Comparison of ENCODE assay signal across 32 cellular contexts in genomic region chr13:34747507-34747906, GRCh38.
DNase-seq lines count a peak whose midpoint lies in the region; ATAC-seq, FAIRE-seq and TF ChIP-seq lines count a peak whose summit lies in the region.
"Had no signal": no experiment of that assay in that cellular context is flagged by ENCODE, and none has a peak within 500 bp of the region (broad histone marks: within the 10 kb centered on the region; RNA-seq: fewer than 3 reads in every experiment).

No MANE protein-coding gene starts in this region.

- DNase-seq in Calu3 (no peak), coronary artery (ENCODE audit: low spot score) (no peak), kidney tubule cell (ENCODE audit: low spot score) (peak; percentile 1), pancreas (no peak), superior temporal gyrus (ENCODE audit: extremely low spot score) (no peak), sigmoid colon (no peak)
- DNase-seq in activated CD8-positive, alpha-beta T cell treated with anti-CD3 and anti-CD28 coated beads, Interleukin-2, amount 10 ng/mL, durations not matched to agents 7 days and 5 days, result no peak
- DNase-seq: ACHN; activated CD4-positive, alpha-beta T cell treated with anti-CD3 and anti-CD28 coated beads for 48 hours; activated CD8-positive, alpha-beta memory T cell treated with anti-CD3 and anti-CD28 coated beads for 24 hours; activated naive CD4-positive, alpha-beta T cell treated with anti-CD3 and anti-CD28 coated beads, Interleukin-2, amount 50 U/mL, for 16 hours; activated T-cell treated with anti-CD3 and anti-CD28 coated beads for 4 hours; amniotic stem cell; effector memory CD4-positive, alpha-beta T cell; erythroblast; glutamatergic neuron; islet precursor cell; Kasumi-1; MV-4-11; natural killer cell; NCI-H226; NCI-H69; stimulated activated naive CD4-positive, alpha-beta T cell; SW 1271 had no signal

- H3K9me3 ChIP-seq in pancreas (no peaks in the 10 kb centered on the region), sigmoid colon (no peaks in the 10 kb centered on the region)
- H3K9me3 ChIP-seq: HAP-1, mucosa of descending colon had no signal

- WGBS in pancreas, 2 donors, result 89 to 94% methylated on average over 4 of the region's 4 CpGs
- WGBS in sigmoid colon, 2 donors, result 94% methylated on average over 4 of the region's 4 CpGs

- intact Hi-C loops in Calu3 (cut with micrococcal nuclease; ENCODE audit: unreplicated experiment) (loop anchor here (5.0 to 10.0 kb wide), 2 partner anchors 195 to 407 kb away; partner anchors contain the start of gene NBEA), pancreas (cut with DNase I) (no loop called here), sigmoid colon (cut with DNase I) (no loop called here)

- peaks cover 12% of the 10 kb centered on the region for H3K36me3 Mint-ChIP-seq in Calu3 (ENCODE audit: insufficient read depth, unreplicated experiment)
- H3K36me3 Mint-ChIP-seq in activated CD8-positive, alpha-beta T cell treated with anti-CD3 and anti-CD28 coated beads, Interleukin-2, amount 10 ng/mL, durations not matched to agents 7 days and 5 days (ENCODE audit: low read depth), result no peaks in the 10 kb centered on the region
- H3K36me3 Mint-ChIP-seq: natural killer cell had no signal

- TF ChIP-seq EP300 in sigmoid colon (IDR thresholded peaks at IDR 0.05), result no peak

- ATAC-seq in pancreas (peak in 1 of 4 donors; percentile 5), HG03025 (IDR thresholded peaks at IDR 0.05; ENCODE audit: low FRiP score, unreplicated experiment) (no peak)
- no peak for ATAC-seq in activated CD8-positive, alpha-beta T cell treated with anti-CD3 and anti-CD28 coated beads, Interleukin-2, amount 10 ng/mL, durations not matched to agents 7 days and 5 days
- ATAC-seq: natural killer cell had no signal

- POLR2A ChIA-PET in activated CD8-positive, alpha-beta T cell treated with anti-CD3 and anti-CD28 coated beads, Interleukin-2, amount 10 ng/mL, durations not matched to agents 7 days and 5 days (lab: Charles Lee), result no interaction called here

- no TSS peak for BruUV-seq in Calu3 (replicated peaks; lab: Mats Ljungman, UMichigan)

- TF ChIP-seq CTCF in Calu3 (IDR thresholded peaks at IDR 0.05; ENCODE audit: unreplicated experiment), result no peak
- no peak for TF ChIP-seq CTCF in coronary artery (IDR thresholded peaks at IDR 0.05)
- TF ChIP-seq CTCF in pancreas (IDR thresholded peaks at IDR 0.05), result no peak
- TF ChIP-seq CTCF in sigmoid colon (IDR thresholded peaks at IDR 0.05), result no peak

- H3K27ac ChIP-seq in coronary artery (peak overlapping the region; percentile 39 to 57), pancreas (peak overlapping the region in 3 of 4 donors; percentile 31 to 72 (median 69)), sigmoid colon (no peak overlapping the region)

- peak overlapping the region; percentile 94 for H3K27ac Mint-ChIP-seq in Calu3 (ENCODE audit: unreplicated experiment)
- no peak overlapping the region for H3K27ac Mint-ChIP-seq in activated CD8-positive, alpha-beta T cell treated with anti-CD3 and anti-CD28 coated beads, Interleukin-2, amount 10 ng/mL, durations not matched to agents 7 days and 5 days
- H3K27ac Mint-ChIP-seq: activated T-helper 2 cell treated with anti-CD3 and anti-CD28 coated beads, Interferon-gamma antibody, Interleukin-2, Interleukin-4, amounts not matched to agents 10 μg/mL and 5 μg/mL and 100 μg/mL, durations not matched to agents 14 hours and 24 hours and 36 hours; B cell; natural killer cell had no signal

- no peaks in the 10 kb centered on the region for H3K4me1 Mint-ChIP-seq in Calu3 (ENCODE audit: low read depth, unreplicated experiment)
- no peaks in the 10 kb centered on the region for H3K4me1 Mint-ChIP-seq in activated CD8-positive, alpha-beta T cell treated with anti-CD3 and anti-CD28 coated beads, Interleukin-2, amount 10 ng/mL, durations not matched to agents 7 days and 5 days (ENCODE audit: low read depth)
- H3K4me1 Mint-ChIP-seq: B cell, natural killer cell had no signal

- H3K27me3 Mint-ChIP-seq in Calu3 (ENCODE audit: unreplicated experiment), result no peaks in the 10 kb centered on the region
- peaks cover 2% of the 10 kb centered on the region for H3K27me3 Mint-ChIP-seq in activated CD8-positive, alpha-beta T cell treated with anti-CD3 and anti-CD28 coated beads, Interleukin-2, amount 10 ng/mL, durations not matched to agents 7 days and 5 days (ENCODE audit: low read depth)

- CTCF ChIA-PET in Calu3 (lab: Charles Lee), result interaction anchor here (1.6 to 1.9 kb wide), 2 partner anchors 120 to 400 kb away, joined by 4 to 5 read pairs; no protein-coding TSS in a partner anchor
- CTCF ChIA-PET in activated CD8-positive, alpha-beta T cell treated with anti-CD3 and anti-CD28 coated beads, Interleukin-2, amount 10 ng/mL, durations not matched to agents 7 days and 5 days (lab: Charles Lee), result no interaction called here

- H3K4me3 Mint-ChIP-seq in Calu3 (ENCODE audit: low read depth, unreplicated experiment), result no peak overlapping the region
- H3K4me3 Mint-ChIP-seq in activated CD8-positive, alpha-beta T cell treated with anti-CD3 and anti-CD28 coated beads, Interleukin-2, amount 10 ng/mL, durations not matched to agents 7 days and 5 days, result no peak overlapping the region
- H3K4me3 Mint-ChIP-seq: B cell, natural killer cell had no signal

- H3K27me3 ChIP-seq in pancreas (no peaks in the 10 kb centered on the region), sigmoid colon (no peaks in the 10 kb centered on the region)

- H3K4me3 ChIP-seq in coronary artery (no peak overlapping the region), pancreas (no peak overlapping the region), sigmoid colon (no peak overlapping the region)
- H3K4me3 ChIP-seq: HAP-1, mucosa of descending colon, skin epidermis had no signal

- FAIRE-seq in pancreas (lab: Jason Lieb, UNC), result no peak
- FAIRE-seq: colon, GM12892 had no signal

- H3K9me3 Mint-ChIP-seq in Calu3 (ENCODE audit: low read depth, unreplicated experiment), result peaks cover 11% of the 10 kb centered on the region
- H3K9me3 Mint-ChIP-seq in activated CD8-positive, alpha-beta T cell treated with anti-CD3 and anti-CD28 coated beads, Interleukin-2, amount 10 ng/mL, durations not matched to agents 7 days and 5 days (ENCODE audit: insufficient read depth), result no peaks in the 10 kb centered on the region
- H3K9me3 Mint-ChIP-seq: activated T-helper 2 cell treated with anti-CD3 and anti-CD28 coated beads, Interferon-gamma antibody, Interleukin-2, Interleukin-4, amounts not matched to agents 10 μg/mL and 5 μg/mL and 100 μg/mL, durations not matched to agents 14 hours and 24 hours and 36 hours had no signal

- H3K4me1 ChIP-seq in pancreas (no peaks in the 10 kb centered on the region), sigmoid colon (peaks cover 0 to 19% (median 2%) of the 10 kb centered on the region in 4 donors)
- H3K4me1 ChIP-seq: HAP-1 had no signal

- no peak for TF ChIP-seq POLR2A in sigmoid colon (IDR thresholded peaks at IDR 0.05)

- H3K36me3 ChIP-seq in pancreas (no peaks in the 10 kb centered on the region), sigmoid colon (no peaks in the 10 kb centered on the region)
- H3K36me3 ChIP-seq: HAP-1 had no signal

Comparison
In these comparisons a context has a peak if more than half of its experiments do, and no peak if none do; other contexts are left out.
1. H3K27ac ChIP-seq: peak in coronary artery (2 of 2) and pancreas (3 of 4); none in sigmoid colon (0 of 4).